Comparison of ENCODE assay signal across 1 cellular context in the genomic region with DNA sequence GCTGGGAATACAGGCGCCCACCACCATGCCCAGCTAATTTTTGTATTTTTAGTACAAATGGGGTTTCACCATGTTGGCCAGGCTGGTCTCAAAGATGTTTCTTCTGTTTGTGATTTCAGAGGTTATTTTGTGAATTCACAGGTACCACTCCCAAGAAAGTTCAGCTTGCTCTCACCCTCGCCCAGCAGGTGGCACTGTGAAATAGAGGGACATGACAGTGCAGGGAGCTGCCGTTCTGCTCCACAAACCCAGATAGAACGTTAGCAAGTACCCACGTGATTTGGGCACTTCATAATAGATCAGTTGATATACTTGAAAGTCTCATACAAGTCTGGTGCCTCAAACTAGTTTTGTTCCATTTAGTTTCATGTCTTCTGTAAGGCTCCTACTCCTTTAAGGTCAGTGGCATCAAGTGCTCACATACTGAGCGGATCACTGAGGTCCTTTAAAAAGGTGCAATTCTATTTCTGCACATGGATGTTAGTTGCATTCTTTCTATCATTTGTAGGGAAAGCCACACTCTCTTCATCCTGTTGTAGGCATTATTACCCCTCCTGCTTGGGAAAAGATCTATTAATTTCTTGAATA.
TF ChIP-seq lines count a peak whose summit lies in the region.

No MANE protein-coding gene starts in this region.

TF ChIP-seq in GM12878, 131 proteins besides CTCF, POLR2A, EP300 and RAD21 (continued from another document):
- TF ChIP-seq, protein P1, sequence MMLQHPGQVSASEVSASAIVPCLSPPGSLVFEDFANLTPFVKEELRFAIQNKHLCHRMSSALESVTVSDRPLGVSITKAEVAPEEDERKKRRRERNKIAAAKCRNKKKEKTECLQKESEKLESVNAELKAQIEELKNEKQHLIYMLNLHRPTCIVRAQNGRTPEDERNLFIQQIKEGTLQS (IDR thresholded peaks at IDR 0.05; ENCODE audit: borderline replicate concordance, extremely low read depth, low read depth, low read length), result 0 out of 2 replicates have a peak, but pooled peaks have one; percentile 14
- TF ChIP-seq CREM (IDR thresholded peaks at IDR 0.05; ENCODE audit: low read depth), result no peak
- no peak for TF ChIP-seq STAT3 (IDR thresholded peaks at IDR 0.05; ENCODE audit: low read depth, low read length)
- 0 out of 2 replicates have a peak, but pooled peaks have one; percentile 8 for TF ChIP-seq RUNX3 (IDR thresholded peaks at IDR 0.05; ENCODE audit: low read length)
- no peak for TF ChIP-seq RCOR1 (conservative IDR thresholded peaks at IDR 0.05; ENCODE audit: low read depth, low read length)
- no peak for TF ChIP-seq NR2C1 (IDR thresholded peaks at IDR 0.05)
- TF ChIP-seq, protein P2, sequence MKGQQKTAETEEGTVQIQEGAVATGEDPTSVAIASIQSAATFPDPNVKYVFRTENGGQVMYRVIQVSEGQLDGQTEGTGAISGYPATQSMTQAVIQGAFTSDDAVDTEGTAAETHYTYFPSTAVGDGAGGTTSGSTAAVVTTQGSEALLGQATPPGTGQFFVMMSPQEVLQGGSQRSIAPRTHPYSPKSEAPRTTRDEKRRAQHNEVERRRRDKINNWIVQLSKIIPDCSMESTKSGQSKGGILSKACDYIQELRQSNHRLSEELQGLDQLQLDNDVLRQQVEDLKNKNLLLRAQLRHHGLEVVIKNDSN (IDR thresholded peaks at IDR 0.05; ENCODE audit: borderline replicate concordance, extremely low read length, insufficient read depth, low read depth, low read length), result peak; percentile 37
- TF ChIP-seq IKZF1 (conservative IDR thresholded peaks at IDR 0.05), result no peak
- no peak for TF ChIP-seq CBX3 (IDR thresholded peaks at IDR 0.05; ENCODE audit: borderline replicate concordance, low read depth)
- peak; percentile 54; the same call in 1 of the 2 replicates for TF ChIP-seq PAX5 (IDR thresholded peaks at IDR 0.05; ENCODE audit: borderline replicate concordance, low read depth, low read length)
- TF ChIP-seq, protein P3, sequence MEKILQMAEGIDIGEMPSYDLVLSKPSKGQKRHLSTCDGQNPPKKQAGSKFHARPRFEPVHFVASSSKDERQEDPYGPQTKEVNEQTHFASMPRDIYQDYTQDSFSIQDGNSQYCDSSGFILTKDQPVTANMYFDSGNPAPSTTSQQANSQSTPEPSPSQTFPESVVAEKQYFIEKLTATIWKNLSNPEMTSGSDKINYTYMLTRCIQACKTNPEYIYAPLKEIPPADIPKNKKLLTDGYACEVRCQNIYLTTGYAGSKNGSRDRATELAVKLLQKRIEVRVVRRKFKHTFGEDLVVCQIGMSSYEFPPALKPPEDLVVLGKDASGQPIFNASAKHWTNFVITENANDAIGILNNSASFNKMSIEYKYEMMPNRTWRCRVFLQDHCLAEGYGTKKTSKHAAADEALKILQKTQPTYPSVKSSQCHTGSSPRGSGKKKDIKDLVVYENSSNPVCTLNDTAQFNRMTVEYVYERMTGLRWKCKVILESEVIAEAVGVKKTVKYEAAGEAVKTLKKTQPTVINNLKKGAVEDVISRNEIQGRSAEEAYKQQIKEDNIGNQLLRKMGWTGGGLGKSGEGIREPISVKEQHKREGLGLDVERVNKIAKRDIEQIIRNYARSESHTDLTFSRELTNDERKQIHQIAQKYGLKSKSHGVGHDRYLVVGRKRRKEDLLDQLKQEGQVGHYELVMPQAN (conservative IDR thresholded peaks at IDR 0.05), result no peak
- TF ChIP-seq CBFB (IDR thresholded peaks at IDR 0.05; ENCODE audit: low read depth), result no peak
- TF ChIP-seq TAF1 (IDR thresholded peaks at IDR 0.05; ENCODE audit: borderline replicate concordance, low read depth, low read length), result no peak
- TF ChIP-seq NR2C2 (IDR thresholded peaks at IDR 0.05; ENCODE audit: borderline replicate concordance, control insufficient read depth, insufficient read length, low read depth), result no peak
- no peak for TF ChIP-seq ETV6 (conservative IDR thresholded peaks at IDR 0.05 in 1 of 2, IDR thresholded peaks at IDR 0.05 in 1 of 2; ENCODE audit: borderline replicate concordance in 1 of 2, low read depth in 1 of 2)
- TF ChIP-seq NBN (IDR thresholded peaks at IDR 0.05), result peak; percentile 22; the same call in 1 of the 2 replicates
- 0 out of 2 replicates have a peak, but pooled peaks have one; percentile 40 for TF ChIP-seq FOXM1 (IDR thresholded peaks at IDR 0.05; ENCODE audit: low read depth, low read length)
- TF ChIP-seq MEF2A (IDR thresholded peaks at IDR 0.05; ENCODE audit: insufficient read depth, low read depth, low read length), result no peak
- TF ChIP-seq, protein P4, sequence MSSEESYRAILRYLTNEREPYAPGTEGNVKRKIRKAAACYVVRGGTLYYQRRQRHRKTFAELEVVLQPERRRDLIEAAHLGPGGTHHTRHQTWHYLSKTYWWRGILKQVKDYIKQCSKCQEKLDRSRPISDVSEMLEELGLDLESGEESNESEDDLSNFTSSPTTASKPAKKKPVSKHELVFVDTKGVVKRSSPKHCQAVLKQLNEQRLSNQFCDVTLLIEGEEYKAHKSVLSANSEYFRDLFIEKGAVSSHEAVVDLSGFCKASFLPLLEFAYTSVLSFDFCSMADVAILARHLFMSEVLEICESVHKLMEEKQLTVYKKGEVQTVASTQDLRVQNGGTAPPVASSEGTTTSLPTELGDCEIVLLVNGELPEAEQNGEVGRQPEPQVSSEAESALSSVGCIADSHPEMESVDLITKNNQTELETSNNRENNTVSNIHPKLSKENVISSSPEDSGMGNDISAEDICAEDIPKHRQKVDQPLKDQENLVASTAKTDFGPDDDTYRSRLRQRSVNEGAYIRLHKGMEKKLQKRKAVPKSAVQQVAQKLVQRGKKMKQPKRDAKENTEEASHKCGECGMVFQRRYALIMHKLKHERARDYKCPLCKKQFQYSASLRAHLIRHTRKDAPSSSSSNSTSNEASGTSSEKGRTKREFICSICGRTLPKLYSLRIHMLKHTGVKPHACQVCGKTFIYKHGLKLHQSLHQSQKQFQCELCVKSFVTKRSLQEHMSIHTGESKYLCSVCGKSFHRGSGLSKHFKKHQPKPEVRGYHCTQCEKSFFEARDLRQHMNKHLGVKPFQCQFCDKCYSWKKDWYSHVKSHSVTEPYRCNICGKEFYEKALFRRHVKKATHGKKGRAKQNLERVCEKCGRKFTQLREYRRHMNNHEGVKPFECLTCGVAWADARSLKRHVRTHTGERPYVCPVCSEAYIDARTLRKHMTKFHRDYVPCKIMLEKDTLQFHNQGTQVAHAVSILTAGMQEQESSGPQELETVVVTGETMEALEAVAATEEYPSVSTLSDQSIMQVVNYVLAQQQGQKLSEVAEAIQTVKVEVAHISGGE (CRISPR knock-in tag; IDR thresholded peaks at IDR 0.05), result no peak
- no peak for TF ChIP-seq ASH2L (IDR thresholded peaks at IDR 0.05; ENCODE audit: borderline replicate concordance, low read depth)
- TF ChIP-seq, protein P5, sequence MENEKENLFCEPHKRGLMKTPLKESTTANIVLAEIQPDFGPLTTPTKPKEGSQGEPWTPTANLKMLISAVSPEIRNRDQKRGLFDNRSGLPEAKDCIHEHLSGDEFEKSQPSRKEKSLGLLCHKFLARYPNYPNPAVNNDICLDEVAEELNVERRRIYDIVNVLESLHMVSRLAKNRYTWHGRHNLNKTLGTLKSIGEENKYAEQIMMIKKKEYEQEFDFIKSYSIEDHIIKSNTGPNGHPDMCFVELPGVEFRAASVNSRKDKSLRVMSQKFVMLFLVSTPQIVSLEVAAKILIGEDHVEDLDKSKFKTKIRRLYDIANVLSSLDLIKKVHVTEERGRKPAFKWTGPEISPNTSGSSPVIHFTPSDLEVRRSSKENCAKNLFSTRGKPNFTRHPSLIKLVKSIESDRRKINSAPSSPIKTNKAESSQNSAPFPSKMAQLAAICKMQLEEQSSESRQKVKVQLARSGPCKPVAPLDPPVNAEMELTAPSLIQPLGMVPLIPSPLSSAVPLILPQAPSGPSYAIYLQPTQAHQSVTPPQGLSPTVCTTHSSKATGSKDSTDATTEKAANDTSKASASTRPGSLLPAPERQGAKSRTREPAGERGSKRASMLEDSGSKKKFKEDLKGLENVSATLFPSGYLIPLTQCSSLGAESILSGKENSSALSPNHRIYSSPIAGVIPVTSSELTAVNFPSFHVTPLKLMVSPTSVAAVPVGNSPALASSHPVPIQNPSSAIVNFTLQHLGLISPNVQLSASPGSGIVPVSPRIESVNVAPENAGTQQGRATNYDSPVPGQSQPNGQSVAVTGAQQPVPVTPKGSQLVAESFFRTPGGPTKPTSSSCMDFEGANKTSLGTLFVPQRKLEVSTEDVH (IDR thresholded peaks at IDR 0.05; ENCODE audit: low read depth, partially characterized antibody), result no peak
- TF ChIP-seq TARDBP (IDR thresholded peaks at IDR 0.05; ENCODE audit: borderline replicate concordance), result no peak
- peak; percentile 77; the same call in 1 of the 2 replicates for TF ChIP-seq RAD51 (IDR thresholded peaks at IDR 0.05)
- TF ChIP-seq, protein P6, sequence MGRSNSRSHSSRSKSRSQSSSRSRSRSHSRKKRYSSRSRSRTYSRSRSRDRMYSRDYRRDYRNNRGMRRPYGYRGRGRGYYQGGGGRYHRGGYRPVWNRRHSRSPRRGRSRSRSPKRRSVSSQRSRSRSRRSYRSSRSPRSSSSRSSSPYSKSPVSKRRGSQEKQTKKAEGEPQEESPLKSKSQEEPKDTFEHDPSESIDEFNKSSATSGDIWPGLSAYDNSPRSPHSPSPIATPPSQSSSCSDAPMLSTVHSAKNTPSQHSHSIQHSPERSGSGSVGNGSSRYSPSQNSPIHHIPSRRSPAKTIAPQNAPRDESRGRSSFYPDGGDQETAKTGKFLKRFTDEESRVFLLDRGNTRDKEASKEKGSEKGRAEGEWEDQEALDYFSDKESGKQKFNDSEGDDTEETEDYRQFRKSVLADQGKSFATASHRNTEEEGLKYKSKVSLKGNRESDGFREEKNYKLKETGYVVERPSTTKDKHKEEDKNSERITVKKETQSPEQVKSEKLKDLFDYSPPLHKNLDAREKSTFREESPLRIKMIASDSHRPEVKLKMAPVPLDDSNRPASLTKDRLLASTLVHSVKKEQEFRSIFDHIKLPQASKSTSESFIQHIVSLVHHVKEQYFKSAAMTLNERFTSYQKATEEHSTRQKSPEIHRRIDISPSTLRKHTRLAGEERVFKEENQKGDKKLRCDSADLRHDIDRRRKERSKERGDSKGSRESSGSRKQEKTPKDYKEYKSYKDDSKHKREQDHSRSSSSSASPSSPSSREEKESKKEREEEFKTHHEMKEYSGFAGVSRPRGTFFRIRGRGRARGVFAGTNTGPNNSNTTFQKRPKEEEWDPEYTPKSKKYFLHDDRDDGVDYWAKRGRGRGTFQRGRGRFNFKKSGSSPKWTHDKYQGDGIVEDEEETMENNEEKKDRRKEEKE (IDR thresholded peaks at IDR 0.05), result no peak
